In genomic region chr10:21693418-21693817, GRCh38 we compare ENCODE assay signal across 16 cellular contexts.
DNase-seq lines count a peak whose midpoint lies in the region; ATAC-seq, FAIRE-seq and TF ChIP-seq lines count a peak whose summit lies in the region.
"Had no signal": no experiment of that assay in that cellular context is flagged by ENCODE, and none has a peak within 500 bp of the region (broad histone marks: within the 10 kb centered on the region; RNA-seq: fewer than 3 reads in every experiment).

No MANE protein-coding gene starts in this region.

- 81% methylated on average over 5 of the region's 5 CpGs for WGBS in A549 (ENCODE audit: missing lambda C conversion rate)
- no CpG with 5 or more reads among the region's 5 CpGs for WGBS in H9 (ENCODE audit: extremely low coverage, insufficient read length, low lambda C conversion rate)

- H3K23me2 ChIP-seq in H9 (ENCODE audit: insufficient read length, low read depth, low read length, poor library complexity, severe bottlenecking): no peaks in the 10 kb centered on the region

- H3K4me3 ChIP-seq in A549 (no peak overlapping the region), coronary artery (no peak overlapping the region)

- peak; percentile 51 for FAIRE-seq in A549 (lab: Jason Lieb, UNC)
- peak; percentile 51 for FAIRE-seq in islet of Langerhans (lab: Jason Lieb, UNC)
- FAIRE-seq: A204.1, GM12891 had no signal

- H2BK15ac ChIP-seq in H9 (ENCODE audit: low read depth, low read length): no peak overlapping the region

- intact Hi-C loops in CD4-positive, alpha-beta T cell (cut with DNase I, micrococcal nuclease): no loop called here

- H3K4me2 ChIP-seq in A549 (no peak overlapping the region), H9 (ENCODE audit: insufficient read depth, insufficient read length, low read length) (no peak overlapping the region)

- no peak for TF ChIP-seq POLR2A in A549 (IDR thresholded peaks at IDR 0.05; ENCODE audit: low read length)

- peaks cover 5% of the 10 kb centered on the region for H3K79me1 ChIP-seq in H9 (ENCODE audit: insufficient read depth, low read depth, low read length, poor library complexity, severe bottlenecking)

- H3K4ac ChIP-seq in H9 (ENCODE audit: low read depth, low read length): no peak overlapping the region

- H3T11ph ChIP-seq in H9 (ENCODE audit: low read length): no peak overlapping the region

- no peak overlapping the region for H3K56ac ChIP-seq in H9 (ENCODE audit: insufficient read length, low read depth, low read length)

- H2AK5ac ChIP-seq in H9 (ENCODE audit: insufficient read length, low read length): no peak overlapping the region

- no peak overlapping the region for H2BK5ac ChIP-seq in H9 (ENCODE audit: insufficient read length, low read length)

- H3K9ac ChIP-seq in H9 (ENCODE audit: extremely low read depth, insufficient read length, low read length): no peak overlapping the region

- no peaks in the 10 kb centered on the region for H4K20me1 ChIP-seq in H9 (ENCODE audit: control insufficient read depth, insufficient read depth, insufficient read length)

- no peak overlapping the region for H4K91ac ChIP-seq in H9 (ENCODE audit: insufficient read length, low read depth, low read length)

- H3K4me3 Mint-ChIP-seq in CD4-positive, alpha-beta T cell: no peak overlapping the region
- H3K4me3 Mint-ChIP-seq in H9: no peak overlapping the region

- H4K5ac ChIP-seq in H9 (ENCODE audit: insufficient read length, low read depth, low read length): no peak overlapping the region

- no peak for TF ChIP-seq EP300 in A549 (IDR thresholded peaks at IDR 0.05)

- peaks cover 2% of the 10 kb centered on the region for H3K9me3 Mint-ChIP-seq in CD4-positive, alpha-beta T cell
- peaks cover 0 to 8% of the 10 kb centered on the region in 2 experiments; a peak in 3 of 5 replicates for H3K9me3 Mint-ChIP-seq in H9

- no peak for ATAC-seq in A549
- no peak for ATAC-seq in CD4-positive, alpha-beta T cell (ENCODE audit: poor library complexity)
- ATAC-seq in GM21390 (IDR thresholded peaks at IDR 0.05; ENCODE audit: unreplicated experiment): no peak
- ATAC-seq: HCT116 had no signal

- H2AFZ ChIP-seq in H9 (ENCODE audit: low read length): no peak overlapping the region

- H3K27ac ChIP-seq in A549: no peak overlapping the region
- no peak overlapping the region for H3K27ac ChIP-seq in CD4-positive, alpha-beta T cell (ENCODE audit: low read depth, low read length)
- H3K27ac ChIP-seq in H9 (ENCODE audit: insufficient read length, low read depth, low read length): no peak overlapping the region
- H3K27ac ChIP-seq in coronary artery: no peak overlapping the region
- H3K27ac ChIP-seq: C4-2B, HL-60 had no signal

- H3K23ac ChIP-seq in H9 (ENCODE audit: insufficient read length, low read depth, low read length): no peak overlapping the region

- POLR2A ChIA-PET in A549 (lab: Yijun Ruan, JAX): no interaction called here
- POLR2A ChIA-PET in CD4-positive, alpha-beta T cell (lab: Charles Lee): interaction anchor here (1.4 kb wide), 1 partner anchor 15 kb away, joined by 4 read pairs; no protein-coding TSS in a partner anchor

- H3K9me3 ChIP-seq in A549 (no peaks in the 10 kb centered on the region), H9 (ENCODE audit: control insufficient read depth, low read depth, low read length) (no peaks in the 10 kb centered on the region)
- no peaks in the 10 kb centered on the region for H3K9me3 ChIP-seq in CD4-positive, alpha-beta T cell (ENCODE audit: control insufficient read depth, low read length)
- H3K9me3 ChIP-seq: BE2C had no signal

- no peaks in the 10 kb centered on the region for H3K27me3 Mint-ChIP-seq in CD4-positive, alpha-beta T cell
- H3K27me3 Mint-ChIP-seq in H9 (ENCODE audit: low read depth): no peaks in the 10 kb centered on the region

- H3K14ac ChIP-seq in H9 (ENCODE audit: insufficient read depth, low read length): no peak overlapping the region

- no peak for TF ChIP-seq RAD21 in A549 (conservative IDR thresholded peaks at IDR 0.05 in 1 of 2, IDR thresholded peaks at IDR 0.05 in 1 of 2)

- H3K79me2 ChIP-seq in H9 (ENCODE audit: insufficient read depth, low read length): no peaks in the 10 kb centered on the region

- no peaks in the 10 kb centered on the region for H3K27me3 ChIP-seq in CD4-positive, alpha-beta T cell (ENCODE audit: control insufficient read depth, insufficient read depth, low read length)
- no peaks in the 10 kb centered on the region for H3K27me3 ChIP-seq in H9 (ENCODE audit: insufficient read depth, low read length)
- H3K27me3 ChIP-seq: BE2C had no signal

- no peak overlapping the region for H4K8ac ChIP-seq in H9 (replicated peaks; ENCODE audit: insufficient read length, low read depth, low read length)

- H3K4me1 ChIP-seq in A549 (no peaks in the 10 kb centered on the region), H9 (ENCODE audit: insufficient read depth, low read length) (no peaks in the 10 kb centered on the region)
- H3K4me1 ChIP-seq: BE2C had no signal

- TF ChIP-seq CTCF in A549 (IDR thresholded peaks at IDR 0.05): no peak
- no peak for TF ChIP-seq CTCF in CD4-positive, alpha-beta T cell (IDR thresholded peaks at IDR 0.05)
- no peak for TF ChIP-seq CTCF in H9 (conservative IDR thresholded peaks at IDR 0.05)
- TF ChIP-seq CTCF in coronary artery (IDR thresholded peaks at IDR 0.05): no peak

- peaks cover 33% of the 10 kb centered on the region for H3K4me1 Mint-ChIP-seq in CD4-positive, alpha-beta T cell (ENCODE audit: low read depth)
- peaks cover 11 to 22% of the 10 kb centered on the region in 2 experiments for H3K4me1 Mint-ChIP-seq in H9

- H2BK12ac ChIP-seq in H9 (ENCODE audit: insufficient read length, low read depth, low read length): no peak overlapping the region

- no peak overlapping the region for H3K18ac ChIP-seq in H9 (ENCODE audit: insufficient read length, low read depth, low read length)

- no peak for DNase-seq in A549 (ENCODE audit: low read depth in 1 of 2, low spot score in 1 of 2)
- no peak for DNase-seq in CD4-positive, alpha-beta T cell
- DNase-seq in H9: no peak
- DNase-seq in SHP77 treated with DMSO at 0.1 percent for 48 hours (lab: John Stamatoyannopoulos, UW): no peak
- no peak for DNase-seq in hippocampal formation (lab: John Stamatoyannopoulos, UW)
- no peak for DNase-seq in coronary artery (ENCODE audit: low spot score)
- DNase-seq: BE2C, Calu3, DMS79 had no signal

- no peak overlapping the region for H2BK20ac ChIP-seq in H9 (ENCODE audit: low read depth, low read length, poor library complexity, severe bottlenecking)

- peaks cover 76% of the 10 kb centered on the region for H3K36me3 Mint-ChIP-seq in CD4-positive, alpha-beta T cell (ENCODE audit: low read depth)
- peaks cover 13 to 27% (median 27%) of the 10 kb centered on the region in 3 experiments for H3K36me3 Mint-ChIP-seq in H9 (ENCODE audit: insufficient read depth in 1 of 3, low read depth in 3 of 3)

- CTCF ChIA-PET in A549 (lab: Yijun Ruan, JAX): interaction anchor here (1.7 kb wide), 1 partner anchor 10 kb away, joined by 4 read pairs; no protein-coding TSS in a partner anchor
- CTCF ChIA-PET in CD4-positive, alpha-beta T cell (lab: Charles Lee): interaction anchor here (1.1 kb wide), 1 partner anchor 198 kb away, joined by 3 read pairs; no protein-coding TSS in a partner anchor

- H3K27ac Mint-ChIP-seq in CD4-positive, alpha-beta T cell: peak overlapping the region; percentile 64
- peak overlapping the region in 2 of 3 experiments; percentile 6 to 67; a peak in 3 of 7 replicates for H3K27ac Mint-ChIP-seq in H9

- no peak overlapping the region for H2BK120ac ChIP-seq in H9 (ENCODE audit: low read depth, low read length, poor library complexity, severe bottlenecking)

TF ChIP-seq in A549, 52 proteins besides CTCF, POLR2A, EP300 and RAD21:
- TF ChIP-seq BCL3 (IDR thresholded peaks at IDR 0.05) (no peak), RFX5 (IDR thresholded peaks at IDR 0.05) (no peak)
